Comparison of ENCODE assay signal across 24 cellular contexts in the genomic region with DNA sequence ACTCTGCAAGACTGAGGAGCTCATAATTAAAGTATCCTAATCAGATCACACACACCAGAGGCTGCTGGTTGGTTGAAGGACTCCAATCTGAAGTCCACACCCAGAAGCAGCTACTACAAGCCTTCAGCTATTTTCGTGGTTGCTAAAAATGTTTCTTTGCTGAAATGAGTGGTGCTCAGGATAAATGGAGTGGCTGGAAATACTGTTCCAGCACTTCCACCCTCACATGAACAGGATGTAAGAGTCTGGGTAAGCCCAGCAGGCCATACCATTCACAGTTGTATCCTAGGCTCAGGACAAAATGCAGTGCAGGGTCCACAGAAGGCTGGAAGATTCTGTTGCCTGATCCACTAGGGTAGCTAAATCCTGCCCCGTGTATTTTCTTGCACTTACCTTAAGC. TPM values are rescaled to one million over a fixed set of nuclear protein-coding genes. Genes with fewer than 3 reads are reported as not detected.
A peak's percentile ranks its signal among the peaks of the same experiment; 100 is the strongest.
DNase-seq lines count a peak whose midpoint lies in the region; ATAC-seq, FAIRE-seq and TF ChIP-seq lines count a peak whose summit lies in the region.
"Had no signal": no experiment of that assay in that cellular context is flagged by ENCODE, and none has a peak within 500 bp of the region (broad histone marks: within the 10 kb centered on the region; RNA-seq: fewer than 3 reads in every experiment).

No MANE protein-coding gene starts in this region.

- H3K4me3 Mint-ChIP-seq in CD4-positive, alpha-beta memory T cell, result no peak overlapping the region
- H3K4me3 Mint-ChIP-seq: CD8-positive, alpha-beta T cell had no signal

- no peak for ATAC-seq in GM19035 (IDR thresholded peaks at IDR 0.05; ENCODE audit: unreplicated experiment)
- ATAC-seq: CD8-positive, alpha-beta T cell had no signal

- peaks cover 2 to 7% of the 10 kb centered on the region in 2 donors for H3K27me3 Mint-ChIP-seq in CD4-positive, alpha-beta memory T cell

- dilution Hi-C loops in keratinocyte (cut with MboI; ENCODE audit: extremely low pct_ligation_motif_present, low sequenced_read_pairs), result no loop called here

- H3K9me1 ChIP-seq in keratinocyte (ENCODE audit: control insufficient read depth, extremely low read depth, insufficient read depth, low read length), result peaks cover 3% of the 10 kb centered on the region

- peak; percentile 57 for FAIRE-seq in keratinocyte (lab: Jason Lieb, UNC)
- FAIRE-seq: G401.6 had no signal

- no peaks in the 10 kb centered on the region for H4K20me1 ChIP-seq in keratinocyte (ENCODE audit: control insufficient read depth, extremely low read depth, insufficient read depth, low read length)

- H3K9ac ChIP-seq in keratinocyte (ENCODE audit: control insufficient read depth, extremely low read depth, insufficient read depth, low read length) (no peak overlapping the region), parathyroid adenoma (no peak overlapping the region)
- H3K9ac ChIP-seq: SK-N-SH had no signal

- H3K4me3 ChIP-seq in keratinocyte (ENCODE audit: control insufficient read depth in 2 of 3, extremely low read depth in 1 of 3, insufficient read depth in 2 of 3, low read depth in 1 of 3, low read length in 3 of 3), result no peak overlapping the region
- H3K4me3 ChIP-seq in parathyroid adenoma (ENCODE audit: low read depth, low read length), result no peak overlapping the region
- H3K4me3 ChIP-seq in CD4-positive, alpha-beta memory T cell (ENCODE audit: low read length in 2 of 2), result no peak overlapping the region
- H3K4me3 ChIP-seq: HAP-1 had no signal

- peaks cover 28% of the 10 kb centered on the region for H3K4me1 ChIP-seq in keratinocyte (ENCODE audit: control insufficient read depth, extremely low read depth, insufficient read depth, low read length)
- H3K4me1 ChIP-seq in parathyroid adenoma, result peaks cover 78% of the 10 kb centered on the region
- H3K4me1 ChIP-seq in CD4-positive, alpha-beta memory T cell (ENCODE audit: insufficient read depth, low read length), result no peaks in the 10 kb centered on the region
- H3K4me1 ChIP-seq: HAP-1 had no signal

- no peaks in the 10 kb centered on the region for H3K27me3 ChIP-seq in keratinocyte (ENCODE audit: control insufficient read depth, extremely low read depth, insufficient read depth, low read length)
- H3K27me3 ChIP-seq in parathyroid adenoma (ENCODE audit: control insufficient read depth, insufficient read depth, low read length), result no peaks in the 10 kb centered on the region
- H3K27me3 ChIP-seq in CD4-positive, alpha-beta memory T cell (ENCODE audit: insufficient read depth, low read length), result no peaks in the 10 kb centered on the region

- no peaks in the 10 kb centered on the region for H3K4me1 Mint-ChIP-seq in CD4-positive, alpha-beta memory T cell

- DNase-seq in M059J (ENCODE audit: low read depth), result peak; percentile 20
- DNase-seq in keratinocyte (ENCODE audit: low read depth, low spot score), result no peak
- DNase-seq in superior temporal gyrus (ENCODE audit: extremely low spot score), result peak; percentile 48
- no peak for DNase-seq in NOMO-1 (lab: John Stamatoyannopoulos, UW; ENCODE audit: unreplicated experiment in 2 of 2)
- DNase-seq in T1000 (lab: John Stamatoyannopoulos, UW), result no peak
- no peak for DNase-seq in CD4-positive, alpha-beta memory T cell
- DNase-seq: C1 segment of cervical spinal cord; Caco-2; CD8-positive, alpha-beta T cell; GOT3; NCI-H1092; NCI-H1417 treated with DMSO at 0.1 percent for 48 hours; NCI-H1694 treated with DMSO at 0.1 percent for 48 hours; NCI-H2081 treated with DMSO at 0.1 percent for 48 hours; NCI-H2171; NCI-H226; NCI-H510A; NCI-H69; SK-N-SH had no signal

- no peaks in the 10 kb centered on the region for H3K36me3 Mint-ChIP-seq in CD4-positive, alpha-beta memory T cell
- H3K36me3 Mint-ChIP-seq: CD8-positive, alpha-beta T cell had no signal

- H2AFZ ChIP-seq in keratinocyte (ENCODE audit: control insufficient read depth, low read length) (no peak overlapping the region), parathyroid adenoma (no peak overlapping the region)

- CTCF ChIA-PET in CD4-positive, alpha-beta memory T cell (lab: Charles Lee; ENCODE audit: partially characterized antibody), result no interaction called here

- intact Hi-C loops in CD4-positive, alpha-beta memory T cell (cut with micrococcal nuclease), result no loop called here

- H3K9me3 ChIP-seq in keratinocyte (ENCODE audit: control insufficient read depth, low read depth, low read length) (no peaks in the 10 kb centered on the region), parathyroid adenoma (ENCODE audit: control insufficient read depth, low read length) (no peaks in the 10 kb centered on the region)
- H3K9me3 ChIP-seq in CD4-positive, alpha-beta memory T cell (ENCODE audit: control insufficient read depth in 1 of 2, low read length in 2 of 2), result no peaks in the 10 kb centered on the region
- H3K9me3 ChIP-seq: Caco-2, HAP-1, SK-N-SH had no signal

- peaks cover 0 to 2% of the 10 kb centered on the region in 2 experiments for H3K36me3 ChIP-seq in keratinocyte (ENCODE audit: control insufficient read depth in 2 of 2, extremely low read depth in 1 of 2, insufficient read depth in 2 of 2, low read length in 2 of 2)
- no peaks in the 10 kb centered on the region for H3K36me3 ChIP-seq in parathyroid adenoma (ENCODE audit: control insufficient read depth, insufficient read depth, low read length)
- H3K36me3 ChIP-seq in CD4-positive, alpha-beta memory T cell (ENCODE audit: insufficient read depth, low read length), result no peaks in the 10 kb centered on the region
- H3K36me3 ChIP-seq: HAP-1 had no signal

- TF ChIP-seq CTCF in keratinocyte (optimal IDR thresholded peaks at IDR 0.05 in 1 of 3, IDR thresholded peaks at IDR 0.05 in 1 of 3, conservative IDR thresholded peaks at IDR 0.05 in 1 of 3; ENCODE audit: extremely low read depth in 1 of 3, insufficient read depth in 2 of 3, low read length in 3 of 3), result no peak
- no peak for TF ChIP-seq CTCF in parathyroid adenoma (IDR thresholded peaks at IDR 0.05)

- H3K79me2 ChIP-seq in keratinocyte (ENCODE audit: control insufficient read depth, insufficient read depth, low read length) (peaks cover 59% of the 10 kb centered on the region), parathyroid adenoma (peaks cover 33% of the 10 kb centered on the region)

- no peak overlapping the region for H3K27ac Mint-ChIP-seq in CD4-positive, alpha-beta memory T cell
- H3K27ac Mint-ChIP-seq: CD8-positive, alpha-beta T cell had no signal

- peaks cover 0 to 3% (median 0%) of the 10 kb centered on the region in 8 donors for H3K9me3 Mint-ChIP-seq in CD4-positive, alpha-beta memory T cell
- H3K9me3 Mint-ChIP-seq: CD8-positive, alpha-beta T cell had no signal

- H3K27ac ChIP-seq in keratinocyte (ENCODE audit: control insufficient read depth, insufficient read depth, low read length) (no peak overlapping the region), parathyroid adenoma (peak overlapping the region; percentile 80)
- H3K27ac ChIP-seq in CD4-positive, alpha-beta memory T cell (ENCODE audit: low read depth, low read length), result no peak overlapping the region

- H3K4me2 ChIP-seq in keratinocyte (ENCODE audit: control insufficient read depth, extremely low read depth, insufficient read depth, low read depth, low read length), result no peak overlapping the region
- H3K4me2 ChIP-seq in parathyroid adenoma (ENCODE audit: low read length), result no peak overlapping the region
- H3K4me2 ChIP-seq: SK-N-SH had no signal

- POLR2A ChIA-PET in CD4-positive, alpha-beta memory T cell (lab: Charles Lee; ENCODE audit: partially characterized antibody), result no interaction called here

RNA-seq across cellular contexts. Expression of a gene that starts 34.1 kb away (rescaled TPM):
- 0.44 and 1.7 TPM in 2 replicates for total RNA-seq in M059J (2014; rRNA removed; shearing (Covaris generic))
- polyA plus RNA-seq in keratinocyte, result 36.8 to 52.5 TPM (median 40.4 TPM) in 3 replicates
- 20.8 TPM for polyA plus RNA-seq in keratinocyte (2011; ENCODE audit: low read depth)
- polyA plus RNA-seq in keratinocyte (2011; cell fraction: cytosol; rRNA removed), result 29.7 and 35.5 TPM in 2 replicates
- 69.0 and 69.2 TPM in 2 replicates for polyA plus RNA-seq in keratinocyte (2011; cell fraction: nucleus; rRNA removed)
- polyA plus RNA-seq in keratinocyte (2012; ENCODE audit: low replicate concordance), result 13.0 and 44.6 TPM in 2 replicates
- 49.9 to 74.0 TPM (median 61.2 TPM) in 3 replicates for polyA minus RNA-seq in keratinocyte
- 44.5 TPM for polyA minus RNA-seq in keratinocyte (2011; cell fraction: cytosol; rRNA and poly(A)+ RNA removed)
- polyA minus RNA-seq in keratinocyte (2011; cell fraction: nucleus; rRNA and poly(A)+ RNA removed), result 47.1 and 58.1 TPM in 2 replicates
- 1 to 10 TPM; 2.5 to 4.3 TPM for total RNA-seq in CD4-positive, alpha-beta memory T cell
- polyA plus RNA-seq in CD4-positive, alpha-beta memory T cell, result 1 to 10 TPM in 1 of 2 donors, under 1 TPM in 1; 0.50 to 2.1 TPM
- total RNA-seq: A673 had no signal

Comparison
In these comparisons a context has a peak if more than half of its experiments do, and no peak if none do; other contexts are left out.
1. DNase-seq: peak in M059J (single experiment) and superior temporal gyrus (single experiment); none in keratinocyte (single experiment), NOMO-1 (0 of 2), T1000 (single experiment) and CD4-positive, alpha-beta memory T cell (0 of 5).